In genomic region chr12:108722992-108723766, GRCh38 we compare ENCODE assay signal across 9 cellular contexts. TPM values are rescaled to one million over a fixed set of nuclear protein-coding genes. Genes with fewer than 3 reads are reported as not detected.
DNase-seq lines count a peak whose midpoint lies in the region; ATAC-seq and TF ChIP-seq lines count a peak whose summit lies in the region.
"Had no signal": no experiment of that assay in that cellular context is flagged by ENCODE, and none has a peak within 500 bp of the region (broad histone marks: within the 10 kb centered on the region; RNA-seq: fewer than 3 reads in every experiment).

No MANE protein-coding gene starts in this region.

- no peaks in the 10 kb centered on the region for H3K36me3 ChIP-seq in right lobe of liver

- H3K27me3 ChIP-seq in right lobe of liver = no peaks in the 10 kb centered on the region

- intact Hi-C loops in Right ventricle myocardium inferior (cut with DNase I) = no loop called here
- intact Hi-C loops in cardiac septum (cut with DNase I) = no loop called here
- intact Hi-C loops in right lobe of liver (cut with DNase I) = no loop called here

- ATAC-seq in Right ventricle myocardium inferior (peak; percentile 57), right lobe of liver (peak; percentile 40 to 61 (median 56)), HG02884 (IDR thresholded peaks at IDR 0.05; ENCODE audit: unreplicated experiment) (no peak)
- no peak for ATAC-seq in effector memory CD8-positive, alpha-beta T cell (replicated peaks)

- TF ChIP-seq CTCF in right lobe of liver (IDR thresholded peaks at IDR 0.05) = no peak

- H3K27ac Mint-ChIP-seq in effector memory CD8-positive, alpha-beta T cell = no peak overlapping the region

- H3K9me3 Mint-ChIP-seq in effector memory CD8-positive, alpha-beta T cell = no peaks in the 10 kb centered on the region

- no peaks in the 10 kb centered on the region for H3K27me3 Mint-ChIP-seq in effector memory CD8-positive, alpha-beta T cell

- WGBS in right lobe of liver (ENCODE audit: insufficient coverage, low coverage, low lambda C conversion rate, missing lambda C conversion rate) = 54% methylated on average over 5 of the region's 5 CpGs

- peaks cover 16 to 17% of the 10 kb centered on the region in 2 donors for H3K4me1 Mint-ChIP-seq in effector memory CD8-positive, alpha-beta T cell (ENCODE audit: low read depth in 2 of 2)

- DNase-seq in Right ventricle myocardium inferior (ENCODE audit: missing footprints) (no peak), cardiac septum (ENCODE audit: low spot score) (no peak), astrocyte of the hippocampus (ENCODE audit: low read depth, low spot score) (peak; percentile 81), right lobe of liver (no peak), activated gamma-delta T cell (lab: John Stamatoyannopoulos, UW) (no peak), Kasumi-1 (lab: John Stamatoyannopoulos, UW) (no peak)
- DNase-seq in effector memory CD8-positive, alpha-beta T cell = no peak
- DNase-seq: DMS53 had no signal

- H3K4me1 ChIP-seq in right lobe of liver = peaks cover 0 to 16% (median 5%) of the 10 kb centered on the region in 4 donors

- peak overlapping the region in 2 of 3 donors; percentile 25 to 61 for H3K27ac ChIP-seq in right lobe of liver

- no peak overlapping the region for H3K4me3 ChIP-seq in right lobe of liver

- no peak overlapping the region for H3K4me3 Mint-ChIP-seq in effector memory CD8-positive, alpha-beta T cell

- no peaks in the 10 kb centered on the region for H3K36me3 Mint-ChIP-seq in effector memory CD8-positive, alpha-beta T cell (ENCODE audit: insufficient read depth)

- TF ChIP-seq POLR2A in right lobe of liver (IDR thresholded peaks at IDR 0.05) = no peak

- H3K9me3 ChIP-seq in right lobe of liver = no peaks in the 10 kb centered on the region

RNA-seq across cellular contexts. Expression of gene CORO1C, which starts 8.1 kb away (rescaled TPM):
- 76.4 TPM for total RNA-seq in Right ventricle myocardium inferior
- 74.7 TPM for total RNA-seq in cardiac septum
- 100 to 1,000 TPM in 1 of 6 experiments, 10 to 100 TPM in 5; 36.6 to 100 (median 57.5) TPM for total RNA-seq in right lobe of liver

Comparison
In these comparisons a context has a peak if more than half of its experiments do, and no peak if none do; other contexts are left out.
1. ATAC-seq: peak in Right ventricle myocardium inferior (single experiment) and right lobe of liver (4 of 4); none in HG02884 (single experiment) and effector memory CD8-positive, alpha-beta T cell (single experiment).